In the genomic region with DNA sequence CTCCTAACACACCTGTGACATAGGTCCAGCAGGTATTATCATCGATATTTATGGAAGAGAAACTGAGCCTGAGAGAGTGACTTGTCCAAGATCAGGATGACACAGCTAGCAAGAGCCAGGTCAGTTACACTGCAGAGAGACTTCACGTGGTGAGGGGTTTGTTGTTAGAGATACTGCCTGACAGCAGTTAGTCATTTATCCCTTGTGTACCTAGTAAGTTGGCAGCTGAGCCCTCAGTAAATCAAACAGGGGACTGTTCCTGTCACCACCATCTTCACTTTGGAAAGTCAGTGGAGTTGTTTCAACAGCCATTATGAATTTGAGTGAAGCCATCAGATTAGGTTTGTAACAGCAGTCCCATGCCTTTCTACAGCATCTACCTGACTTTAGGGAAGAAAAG, we compare ENCODE assay signal across 1 cellular context.
A peak's percentile ranks its signal among the peaks of the same experiment; 100 is the strongest.
TF ChIP-seq lines count a peak whose summit lies in the region.

No MANE protein-coding gene starts in this region.

TF ChIP-seq in HEK293, 187 proteins besides CTCF, POLR2A, EP300 and RAD21 (continued from another document):
- TF ChIP-seq, protein P1, sequence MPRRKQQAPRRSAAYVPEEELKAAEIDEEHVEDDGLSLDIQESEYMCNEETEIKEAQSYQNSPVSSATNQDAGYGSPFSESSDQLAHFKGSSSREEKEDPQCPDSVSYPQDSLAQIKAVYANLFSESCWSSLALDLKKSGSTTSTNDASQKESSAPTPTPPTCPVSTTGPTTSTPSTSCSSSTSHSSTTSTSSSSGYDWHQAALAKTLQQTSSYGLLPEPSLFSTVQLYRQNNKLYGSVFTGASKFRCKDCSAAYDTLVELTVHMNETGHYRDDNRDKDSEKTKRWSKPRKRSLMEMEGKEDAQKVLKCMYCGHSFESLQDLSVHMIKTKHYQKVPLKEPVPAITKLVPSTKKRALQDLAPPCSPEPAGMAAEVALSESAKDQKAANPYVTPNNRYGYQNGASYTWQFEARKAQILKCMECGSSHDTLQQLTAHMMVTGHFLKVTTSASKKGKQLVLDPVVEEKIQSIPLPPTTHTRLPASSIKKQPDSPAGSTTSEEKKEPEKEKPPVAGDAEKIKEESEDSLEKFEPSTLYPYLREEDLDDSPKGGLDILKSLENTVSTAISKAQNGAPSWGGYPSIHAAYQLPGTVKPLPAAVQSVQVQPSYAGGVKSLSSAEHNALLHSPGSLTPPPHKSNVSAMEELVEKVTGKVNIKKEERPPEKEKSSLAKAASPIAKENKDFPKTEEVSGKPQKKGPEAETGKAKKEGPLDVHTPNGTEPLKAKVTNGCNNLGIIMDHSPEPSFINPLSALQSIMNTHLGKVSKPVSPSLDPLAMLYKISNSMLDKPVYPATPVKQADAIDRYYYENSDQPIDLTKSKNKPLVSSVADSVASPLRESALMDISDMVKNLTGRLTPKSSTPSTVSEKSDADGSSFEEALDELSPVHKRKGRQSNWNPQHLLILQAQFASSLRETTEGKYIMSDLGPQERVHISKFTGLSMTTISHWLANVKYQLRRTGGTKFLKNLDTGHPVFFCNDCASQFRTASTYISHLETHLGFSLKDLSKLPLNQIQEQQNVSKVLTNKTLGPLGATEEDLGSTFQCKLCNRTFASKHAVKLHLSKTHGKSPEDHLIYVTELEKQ (tag by site-specific recombination; IDR thresholded peaks at IDR 0.05; ENCODE audit: borderline replicate concordance), result peak; percentile 51; the same call in 1 of the 2 replicates
- TF ChIP-seq, protein P2, sequence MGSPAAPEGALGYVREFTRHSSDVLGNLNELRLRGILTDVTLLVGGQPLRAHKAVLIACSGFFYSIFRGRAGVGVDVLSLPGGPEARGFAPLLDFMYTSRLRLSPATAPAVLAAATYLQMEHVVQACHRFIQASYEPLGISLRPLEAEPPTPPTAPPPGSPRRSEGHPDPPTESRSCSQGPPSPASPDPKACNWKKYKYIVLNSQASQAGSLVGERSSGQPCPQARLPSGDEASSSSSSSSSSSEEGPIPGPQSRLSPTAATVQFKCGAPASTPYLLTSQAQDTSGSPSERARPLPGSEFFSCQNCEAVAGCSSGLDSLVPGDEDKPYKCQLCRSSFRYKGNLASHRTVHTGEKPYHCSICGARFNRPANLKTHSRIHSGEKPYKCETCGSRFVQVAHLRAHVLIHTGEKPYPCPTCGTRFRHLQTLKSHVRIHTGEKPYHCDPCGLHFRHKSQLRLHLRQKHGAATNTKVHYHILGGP (tag by site-specific recombination; IDR thresholded peaks at IDR 0.05), result peak; percentile 56; the same call in 1 of the 2 replicates
- TF ChIP-seq SP7 (tag by site-specific recombination; IDR thresholded peaks at IDR 0.05) (0 out of 2 replicates have a peak, but pooled peaks have one; percentile 49), ZNF596 (tag by site-specific recombination; IDR thresholded peaks at IDR 0.05) (no peak), HOXA7 (CRISPR knock-in tag; IDR thresholded peaks at IDR 0.05; ENCODE audit: borderline replicate concordance) (no peak), FEZF1 (tag by site-specific recombination; IDR thresholded peaks at IDR 0.05) (peak; percentile 85), ZNF366 (tag by site-specific recombination; conservative IDR thresholded peaks at IDR 0.05) (0 out of 2 replicates have a peak, but pooled peaks have one; percentile 13), ZNF792 (tag by site-specific recombination; IDR thresholded peaks at IDR 0.05) (no peak), OSR2 (tag by site-specific recombination; IDR thresholded peaks at IDR 0.05) (0 out of 2 replicates have a peak, but pooled peaks have one; percentile 49), ZNF843 (tag by site-specific recombination; IDR thresholded peaks at IDR 0.05) (0 out of 2 replicates have a peak, but pooled peaks have one; percentile 48), ZNF184 (tag by site-specific recombination; IDR thresholded peaks at IDR 0.05) (no peak), ZNF394 (tag by site-specific recombination; IDR thresholded peaks at IDR 0.05; ENCODE audit: borderline replicate concordance) (no peak), ZSCAN16 (tag by site-specific recombination; IDR thresholded peaks at IDR 0.05) (no peak)
